Comparison of ENCODE assay signal across 11 cellular contexts in the genomic region with DNA sequence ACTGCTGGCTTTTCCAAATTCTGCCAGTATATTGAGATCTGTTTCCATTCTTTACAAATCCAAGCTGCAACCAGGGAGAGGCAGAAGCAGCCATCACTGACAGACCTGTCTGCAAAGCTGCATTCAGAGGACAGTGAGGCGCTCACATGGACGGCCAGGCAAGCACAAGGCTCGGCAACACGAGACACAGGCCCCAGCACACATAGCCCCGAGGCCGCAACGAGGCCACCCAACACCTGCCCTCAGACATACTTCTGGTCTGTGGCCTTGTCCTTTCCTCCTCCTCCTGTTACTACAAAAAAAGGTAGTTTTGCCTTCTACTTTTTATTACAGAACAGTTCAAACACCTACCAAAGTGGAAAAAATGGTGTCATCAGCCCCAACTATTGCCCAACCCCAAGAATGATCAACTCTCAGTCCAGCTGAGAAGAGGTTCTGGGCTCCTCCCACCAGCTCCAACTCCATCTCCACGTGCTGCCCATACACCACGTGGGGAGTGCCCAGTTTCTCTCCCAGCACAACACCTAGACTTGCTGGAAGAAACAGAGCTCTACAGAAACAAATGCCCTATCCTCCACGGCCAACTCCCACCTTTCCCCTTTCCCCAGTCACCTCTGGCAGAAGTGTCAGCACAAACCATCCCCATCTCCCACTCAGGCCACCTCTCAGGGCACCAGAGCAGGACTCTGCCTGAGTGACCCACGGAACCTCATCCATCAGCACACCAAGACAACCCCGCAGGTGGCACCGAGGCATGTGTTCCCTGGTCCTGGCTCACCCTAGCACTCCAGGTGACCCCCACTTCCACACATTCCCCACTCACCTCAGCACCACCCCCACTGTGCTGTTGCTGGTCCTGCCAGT. TPM values are rescaled to one million over a fixed set of nuclear protein-coding genes. Genes with fewer than 3 reads are reported as not detected.
A peak's percentile ranks its signal among the peaks of the same experiment; 100 is the strongest.
DNase-seq lines count a peak whose midpoint lies in the region; ATAC-seq and TF ChIP-seq lines count a peak whose summit lies in the region.
"Had no signal": no experiment of that assay in that cellular context is flagged by ENCODE, and none has a peak within 500 bp of the region (broad histone marks: within the 10 kb centered on the region; RNA-seq: fewer than 3 reads in every experiment).

No MANE protein-coding gene starts in this region.

- no peak overlapping the region for H4K91ac ChIP-seq in mesenchymal stem cell (ENCODE audit: low read length)

- H2BK120ac ChIP-seq in mesenchymal stem cell (ENCODE audit: low read depth, low read length), result no peak overlapping the region

- peaks cover 63 to 89% of the 10 kb centered on the region in 2 experiments for H3K36me3 ChIP-seq in mesenchymal stem cell (ENCODE audit: control insufficient read depth in 1 of 2, insufficient read depth in 2 of 2, low read depth in 1 of 2, low read length in 2 of 2)

- peaks cover 7% of the 10 kb centered on the region for H3K27me3 Mint-ChIP-seq in brain

- H3K18ac ChIP-seq in mesenchymal stem cell (ENCODE audit: low read depth in 1 of 2, low read length in 2 of 2), result no peak overlapping the region

- H3K4me1 ChIP-seq in mesenchymal stem cell (ENCODE audit: control insufficient read depth, insufficient read depth, low read depth, low read length), result peaks cover 16% of the 10 kb centered on the region

- H3K4me3 Mint-ChIP-seq in brain, result no peak overlapping the region
- H3K4me3 Mint-ChIP-seq: T-helper 2 cell treated with Interferon-gamma antibody and Interleukin-4, amounts not matched to agents 5 μg/mL and 100 μg/mL, for 36 hours had no signal

- H3K4me3 ChIP-seq in AG10803 (ENCODE audit: low read length) (no peak overlapping the region), mesenchymal stem cell (ENCODE audit: insufficient read depth in 1 of 2, low read depth in 1 of 2, low read length in 2 of 2) (no peak overlapping the region)
- H3K4me3 ChIP-seq: heart left ventricle had no signal

- no peak overlapping the region for H3K23ac ChIP-seq in mesenchymal stem cell (ENCODE audit: low read length in 2 of 2)

- peaks cover 85% of the 10 kb centered on the region for H3K36me3 Mint-ChIP-seq in brain

- no peak overlapping the region for H2AFZ ChIP-seq in mesenchymal stem cell (ENCODE audit: low read depth, low read length)

- no peak for ATAC-seq in GM21723 (IDR thresholded peaks at IDR 0.05; ENCODE audit: unreplicated experiment)

- TF ChIP-seq CTCF in AG10803 (conservative IDR thresholded peaks at IDR 0.05; ENCODE audit: low read length) (no peak), brain (conservative IDR thresholded peaks at IDR 0.05) (no peak)

- no peaks in the 10 kb centered on the region for H3K9me3 Mint-ChIP-seq in brain
- H3K9me3 Mint-ChIP-seq: T-helper 2 cell treated with Interferon-gamma antibody and Interleukin-4, amounts not matched to agents 5 μg/mL and 100 μg/mL, for 36 hours had no signal

- WGBS in mesenchymal stem cell, result 96% methylated on average over 13 of the region's 13 CpGs

- peaks cover 66% of the 10 kb centered on the region for H3K79me1 ChIP-seq in mesenchymal stem cell (replicated peaks; ENCODE audit: low read length, poor library complexity, severe bottlenecking)

- no peaks in the 10 kb centered on the region for H3K9me3 ChIP-seq in mesenchymal stem cell (ENCODE audit: control insufficient read depth, low read length)
- H3K9me3 ChIP-seq: heart left ventricle had no signal

- H3K4ac ChIP-seq in mesenchymal stem cell (ENCODE audit: low read depth in 1 of 2, low read length in 2 of 2), result no peak overlapping the region

- no peak overlapping the region for H3K27ac ChIP-seq in mesenchymal stem cell (ENCODE audit: low read length, poor library complexity, severe bottlenecking)

- no peak overlapping the region for H2AK5ac ChIP-seq in mesenchymal stem cell (ENCODE audit: low read length, severe bottlenecking)

- H3K14ac ChIP-seq in mesenchymal stem cell (ENCODE audit: low read length in 2 of 2), result no peak overlapping the region

- no peak overlapping the region for H2BK12ac ChIP-seq in mesenchymal stem cell (ENCODE audit: low read length in 2 of 2)

- H2BK15ac ChIP-seq in mesenchymal stem cell (ENCODE audit: low read depth, poor library complexity, severe bottlenecking), result no peak overlapping the region

- no peak overlapping the region for H2BK5ac ChIP-seq in mesenchymal stem cell (ENCODE audit: low read depth, low read length, poor library complexity, severe bottlenecking)

- H3K4me2 ChIP-seq in mesenchymal stem cell (ENCODE audit: low read length, poor library complexity, severe bottlenecking), result no peak overlapping the region

- peak overlapping the region in 3 of 5 experiments; percentile 13 to 74 (median 22) for H3K27ac Mint-ChIP-seq in brain

- DNase-seq in AG10803 (ENCODE audit: low read depth), result peak; percentile 41
- peak; percentile 50 for DNase-seq in GM03348 (ENCODE audit: low spot score)
- peak; percentile 26 for DNase-seq in mesenchymal stem cell
- no peak for DNase-seq in stimulated activated CD4-positive, alpha-beta T cell treated with anti-CD3 and anti-CD28 coated beads, Interleukin-15, amount 100 ng/mL, for 24 hours
- no peak for DNase-seq in NCI-H1048 (lab: John Stamatoyannopoulos, UW)
- no peak for DNase-seq in NCI-H69 (lab: John Stamatoyannopoulos, UW)
- DNase-seq: NCI-H1105 treated with DMSO at 0.1 percent for 48 hours had no signal

- H4K8ac ChIP-seq in mesenchymal stem cell (ENCODE audit: low read length), result no peak overlapping the region

- peaks cover 47% of the 10 kb centered on the region for H3K4me1 Mint-ChIP-seq in brain

- H3K27me3 ChIP-seq in mesenchymal stem cell (ENCODE audit: control insufficient read depth in 1 of 2, insufficient read depth in 1 of 2, low read length in 2 of 2), result no peaks in the 10 kb centered on the region
- H3K27me3 ChIP-seq: heart left ventricle had no signal

- H3K9ac ChIP-seq in mesenchymal stem cell (ENCODE audit: low read length), result no peak overlapping the region

RNA-seq across cellular contexts. Expression of a gene that starts 7.4 kb away (rescaled TPM):
- 30.8 TPM for polyA plus RNA-seq in brain (ENCODE audit: insufficient read depth, low read depth, low replicate concordance)
- 6.3 TPM for polyA plus RNA-seq in mesenchymal stem cell (2013, experiment 1 of 2)
- 6.1 TPM for polyA plus RNA-seq in mesenchymal stem cell (2013, experiment 2 of 2)

RNA-seq across cellular contexts. Expression of a gene that starts 49.3 kb away (rescaled TPM):
- polyA plus RNA-seq in brain (ENCODE audit: insufficient read depth, low read depth, low replicate concordance), result 0.10 TPM
- not detected for polyA plus RNA-seq in mesenchymal stem cell (2013, experiment 1 of 2)
- not detected for polyA plus RNA-seq in mesenchymal stem cell (2013, experiment 2 of 2)
- polyA plus RNA-seq: heart left ventricle had no signal

RNA-seq across cellular contexts. Expression of a gene that starts 55.7 kb away (rescaled TPM):
- polyA plus RNA-seq in brain (ENCODE audit: insufficient read depth, low read depth, low replicate concordance), result 0.48 TPM
- not detected for polyA plus RNA-seq in mesenchymal stem cell (2013, experiment 1 of 2)
- not detected for polyA plus RNA-seq in mesenchymal stem cell (2013, experiment 2 of 2)

Comparison
In these comparisons a context has a peak if more than half of its experiments do, and no peak if none do; other contexts are left out.
1. DNase-seq: peak in AG10803 (single experiment), GM03348 (single experiment) and mesenchymal stem cell (single experiment); none in stimulated activated CD4-positive, alpha-beta T cell treated with anti-CD3 and anti-CD28 coated beads, Interleukin-15, amount 100 ng/mL, for 24 hours (single experiment), NCI-H1048 (single experiment) and NCI-H69 (single experiment).